ENCODE assay signal across 12 cellular contexts in the genomic region with DNA sequence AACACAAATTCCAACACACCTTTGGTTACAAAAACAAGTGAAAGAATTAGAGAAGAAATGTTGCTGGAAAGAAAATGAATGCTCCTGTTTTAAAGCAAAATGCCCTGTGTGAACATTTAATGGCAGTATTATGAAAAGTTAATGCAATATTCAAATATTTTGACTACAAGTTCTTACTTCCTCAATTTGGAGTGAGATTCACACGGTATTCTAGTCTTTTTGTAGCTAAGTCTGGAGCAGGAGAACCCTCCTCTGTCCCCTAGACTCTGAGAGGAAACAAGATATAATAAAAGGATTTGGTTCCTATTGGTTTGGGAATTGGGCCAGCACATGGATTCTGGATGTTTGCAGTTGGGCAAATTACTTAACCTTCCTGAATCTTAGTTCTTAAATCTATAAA. TPM values are rescaled to one million over a fixed set of nuclear protein-coding genes. Genes with fewer than 3 reads are reported as not detected.
DNase-seq lines count a peak whose midpoint lies in the region; ATAC-seq and TF ChIP-seq lines count a peak whose summit lies in the region.
"Had no signal": no experiment of that assay in that cellular context is flagged by ENCODE, and none has a peak within 500 bp of the region (broad histone marks: within the 10 kb centered on the region; RNA-seq: fewer than 3 reads in every experiment).

No MANE protein-coding gene starts in this region.

- CTCF ChIA-PET in CD4-positive, alpha-beta T cell (lab: Charles Lee): no interaction called here

- H3K4me1 ChIP-seq in ascending aorta (peaks cover 6 to 24% of the 10 kb centered on the region in 2 donors), endodermal cell (ENCODE audit: control insufficient read depth, insufficient read depth, low read length) (no peaks in the 10 kb centered on the region)
- H3K4me1 ChIP-seq: Caco-2 had no signal

- peak; percentile 65 for ATAC-seq in GM18868 (IDR thresholded peaks at IDR 0.05; ENCODE audit: unreplicated experiment)
- ATAC-seq in GM21717 (IDR thresholded peaks at IDR 0.05; ENCODE audit: unreplicated experiment): peak; percentile 44
- ATAC-seq in HG03280 (IDR thresholded peaks at IDR 0.05; ENCODE audit: unreplicated experiment): peak; percentile 57
- no peak for ATAC-seq in CD4-positive, alpha-beta T cell (ENCODE audit: poor library complexity)
- ATAC-seq in GM18873 (IDR thresholded peaks at IDR 0.05; ENCODE audit: low FRiP score, unreplicated experiment): no peak
- ATAC-seq: naive thymus-derived CD4-positive, alpha-beta T cell had no signal

- H3K9me3 Mint-ChIP-seq in CD4-positive, alpha-beta T cell: no peaks in the 10 kb centered on the region
- H3K9me3 Mint-ChIP-seq in endodermal cell (no peaks in the 10 kb centered on the region), mesothelial cell of epicardium (no peaks in the 10 kb centered on the region)
- H3K9me3 Mint-ChIP-seq: naive thymus-derived CD4-positive, alpha-beta T cell; stimulated activated naive CD8-positive, alpha-beta T cell treated with anti-CD3 and anti-CD28 coated beads, Interleukin-15, Interleukin-2, amounts not matched to agents 100 ng/mL and 50 ng/mL, for 24 hours had no signal

- H3K36me3 ChIP-seq in ascending aorta (no peaks in the 10 kb centered on the region), endodermal cell (ENCODE audit: control insufficient read depth, insufficient read depth, low read length) (peaks cover 10% of the 10 kb centered on the region)

- H3K27ac Mint-ChIP-seq in CD4-positive, alpha-beta T cell: no peak overlapping the region
- H3K27ac Mint-ChIP-seq in endodermal cell (no peak overlapping the region), mesothelial cell of epicardium (no peak overlapping the region)
- H3K27ac Mint-ChIP-seq: naive thymus-derived CD4-positive, alpha-beta T cell; stimulated activated naive CD8-positive, alpha-beta T cell treated with anti-CD3 and anti-CD28 coated beads, Interleukin-15, Interleukin-2, amounts not matched to agents 100 ng/mL and 50 ng/mL, for 24 hours had no signal

- TF ChIP-seq CTCF in ascending aorta (IDR thresholded peaks at IDR 0.05) (no peak), endodermal cell (conservative IDR thresholded peaks at IDR 0.05) (no peak), mesothelial cell of epicardium (IDR thresholded peaks at IDR 0.05; ENCODE audit: unreplicated experiment) (no peak)
- TF ChIP-seq CTCF in CD4-positive, alpha-beta T cell (IDR thresholded peaks at IDR 0.05): no peak

- no peaks in the 10 kb centered on the region for H3K27me3 ChIP-seq in ascending aorta
- H3K27me3 ChIP-seq in CD4-positive, alpha-beta T cell (ENCODE audit: control insufficient read depth, insufficient read depth, low read length): no peaks in the 10 kb centered on the region
- H3K27me3 ChIP-seq in endodermal cell (ENCODE audit: control insufficient read depth, insufficient read depth, low read length, poor library complexity, severe bottlenecking): no peaks in the 10 kb centered on the region
- H3K27me3 ChIP-seq: SJSA1 had no signal

- H3K9me3 ChIP-seq in ascending aorta (no peaks in the 10 kb centered on the region), endodermal cell (ENCODE audit: control insufficient read depth, low read length) (no peaks in the 10 kb centered on the region)
- H3K9me3 ChIP-seq in CD4-positive, alpha-beta T cell (ENCODE audit: control insufficient read depth, low read length): no peaks in the 10 kb centered on the region
- H3K9me3 ChIP-seq: Caco-2, SJSA1 had no signal

- H3K9ac ChIP-seq in endodermal cell (ENCODE audit: extremely low read depth, low read length, poor library complexity, severe bottlenecking): no peak overlapping the region

- WGBS in endodermal cell (ENCODE audit: insufficient coverage in 1 of 2, insufficient read length in 1 of 2), 2 experiments: 80 to 100% methylated on average over 1 of the region's 1 CpG

- POLR2A ChIA-PET in CD4-positive, alpha-beta T cell (lab: Charles Lee): no interaction called here

- peaks cover 9% of the 10 kb centered on the region for H3K36me3 Mint-ChIP-seq in CD4-positive, alpha-beta T cell (ENCODE audit: low read depth)
- H3K36me3 Mint-ChIP-seq in endodermal cell (ENCODE audit: low read depth) (peaks cover 9% of the 10 kb centered on the region), mesothelial cell of epicardium (no peaks in the 10 kb centered on the region)

- H3K4me1 Mint-ChIP-seq in CD4-positive, alpha-beta T cell (ENCODE audit: low read depth): peaks cover 4% of the 10 kb centered on the region
- H3K4me1 Mint-ChIP-seq in endodermal cell (peaks cover 2% of the 10 kb centered on the region), mesothelial cell of epicardium (peaks cover 27% of the 10 kb centered on the region)

- no peaks in the 10 kb centered on the region for H3K27me3 Mint-ChIP-seq in CD4-positive, alpha-beta T cell
- no peaks in the 10 kb centered on the region for H3K27me3 Mint-ChIP-seq in endodermal cell (ENCODE audit: insufficient read depth)
- H3K27me3 Mint-ChIP-seq in mesothelial cell of epicardium (ENCODE audit: low read depth): no peaks in the 10 kb centered on the region
- H3K27me3 Mint-ChIP-seq: naive thymus-derived CD4-positive, alpha-beta T cell; stimulated activated naive CD8-positive, alpha-beta T cell treated with anti-CD3 and anti-CD28 coated beads, Interleukin-15, Interleukin-2, amounts not matched to agents 100 ng/mL and 50 ng/mL, for 24 hours had no signal

- H3K4me3 Mint-ChIP-seq in CD4-positive, alpha-beta T cell: no peak overlapping the region
- H3K4me3 Mint-ChIP-seq in endodermal cell (no peak overlapping the region), mesothelial cell of epicardium (no peak overlapping the region)
- H3K4me3 Mint-ChIP-seq: naive thymus-derived CD4-positive, alpha-beta T cell; stimulated activated naive CD8-positive, alpha-beta T cell treated with anti-CD3 and anti-CD28 coated beads, Interleukin-15, Interleukin-2, amounts not matched to agents 100 ng/mL and 50 ng/mL, for 24 hours had no signal

- DNase-seq in ascending aorta (ENCODE audit: low spot score in 2 of 2) (no peak), endodermal cell (no peak), mesothelial cell of epicardium (ENCODE audit: low spot score in 2 of 2, unreplicated experiment in 2 of 2) (no peak)
- no peak for DNase-seq in CD4-positive, alpha-beta T cell
- DNase-seq: Caco-2; naive thymus-derived CD4-positive, alpha-beta T cell had no signal

- H3K27ac ChIP-seq in ascending aorta: peak overlapping the region; percentile 77 to 87
- no peak overlapping the region for H3K27ac ChIP-seq in CD4-positive, alpha-beta T cell (ENCODE audit: low read depth, low read length)
- H3K27ac ChIP-seq in endodermal cell (ENCODE audit: low read depth, low read length): no peak overlapping the region
- H3K27ac ChIP-seq: SJSA1 had no signal

- intact Hi-C loops in ascending aorta (cut with DNase I): loop anchor here (2.0 to 10.0 kb wide), 3 partner anchors 267 to 599 kb away; no protein-coding TSS in a partner anchor
- intact Hi-C loops in CD4-positive, alpha-beta T cell (cut with DNase I, micrococcal nuclease): loop anchor here in 1 of 2 experiments (5.0 to 10.0 kb wide), 2 partner anchors 429 to 497 kb away; partner anchors contain the start of gene PDE5A

- H3K4me3 ChIP-seq in ascending aorta: no peak overlapping the region
- H3K4me3 ChIP-seq in endodermal cell (ENCODE audit: low read length): no peak overlapping the region
- H3K4me3 ChIP-seq: SJSA1 had no signal

RNA-seq across cellular contexts. Expression of gene MAD2L1, which starts 12.7 kb away (rescaled TPM):
- 12.8 TPM for total RNA-seq in ascending aorta
- 1 to 10 TPM; 4.6 to 5.6 TPM for total RNA-seq in CD4-positive, alpha-beta T cell
- total RNA-seq in endodermal cell: 10 to 100 TPM; 53.3 to 82.4 TPM
- polyA plus RNA-seq in endodermal cell (2013, experiment 1 of 2): 108 TPM
- 107 TPM for polyA plus RNA-seq in endodermal cell (2013, experiment 2 of 2)
- 16.6 to 20.1 TPM (median 18.9 TPM) in 3 replicates for total RNA-seq in mesothelial cell of epicardium

Comparison
In these comparisons a context has a peak if more than half of its experiments do, and no peak if none do; other contexts are left out.
1. ATAC-seq: peak in GM18868 (single experiment), GM21717 (single experiment) and HG03280 (single experiment); none in CD4-positive, alpha-beta T cell (single experiment) and GM18873 (single experiment).
2. H3K27ac ChIP-seq: peak in ascending aorta (2 of 2); none in CD4-positive, alpha-beta T cell (single experiment) and endodermal cell (single experiment).